1 cellular context compared by ENCODE assay signal in the genomic region with DNA sequence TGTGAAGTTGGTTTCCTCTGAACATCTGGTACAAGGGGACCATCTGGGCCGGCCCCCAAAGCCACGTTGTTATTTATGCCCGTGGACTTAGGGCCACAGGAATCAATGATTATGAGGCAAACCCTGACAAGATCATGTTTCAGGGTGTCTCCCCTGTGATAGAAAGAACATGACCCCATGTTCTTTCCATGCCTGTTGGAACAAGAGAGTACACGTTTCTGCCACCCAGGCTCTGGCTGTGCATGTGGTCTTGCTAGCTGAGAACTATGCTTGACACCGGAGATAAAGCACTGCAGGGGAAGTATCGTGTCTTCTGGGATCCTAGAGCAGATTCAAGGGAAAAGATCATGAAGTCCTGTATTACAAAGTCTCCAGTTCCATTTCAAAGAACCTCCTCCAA.
TF ChIP-seq lines count a peak whose summit lies in the region.

No MANE protein-coding gene starts in this region.

TF ChIP-seq in HepG2, 621 proteins besides CTCF, POLR2A, EP300 and RAD21 (continued from another document):
- no peak for TF ChIP-seq ZFP41 (CRISPR knock-in tag; IDR thresholded peaks at IDR 0.05; ENCODE audit: borderline replicate concordance)
- TF ChIP-seq TEAD3 (CRISPR knock-in tag; optimal IDR thresholded peaks at IDR 0.05; ENCODE audit: borderline replicate concordance): no peak
- TF ChIP-seq TCF12 (IDR thresholded peaks at IDR 0.05): no peak
- TF ChIP-seq TCF12 (CRISPR knock-in tag; IDR thresholded peaks at IDR 0.05): no peak
- TF ChIP-seq ZNF678 (CRISPR knock-in tag; IDR thresholded peaks at IDR 0.05): no peak
TF ChIP-seq in HepG2: peak in this region for 1.
